ENCODE assay signal across 13 cellular contexts in the genomic region with DNA sequence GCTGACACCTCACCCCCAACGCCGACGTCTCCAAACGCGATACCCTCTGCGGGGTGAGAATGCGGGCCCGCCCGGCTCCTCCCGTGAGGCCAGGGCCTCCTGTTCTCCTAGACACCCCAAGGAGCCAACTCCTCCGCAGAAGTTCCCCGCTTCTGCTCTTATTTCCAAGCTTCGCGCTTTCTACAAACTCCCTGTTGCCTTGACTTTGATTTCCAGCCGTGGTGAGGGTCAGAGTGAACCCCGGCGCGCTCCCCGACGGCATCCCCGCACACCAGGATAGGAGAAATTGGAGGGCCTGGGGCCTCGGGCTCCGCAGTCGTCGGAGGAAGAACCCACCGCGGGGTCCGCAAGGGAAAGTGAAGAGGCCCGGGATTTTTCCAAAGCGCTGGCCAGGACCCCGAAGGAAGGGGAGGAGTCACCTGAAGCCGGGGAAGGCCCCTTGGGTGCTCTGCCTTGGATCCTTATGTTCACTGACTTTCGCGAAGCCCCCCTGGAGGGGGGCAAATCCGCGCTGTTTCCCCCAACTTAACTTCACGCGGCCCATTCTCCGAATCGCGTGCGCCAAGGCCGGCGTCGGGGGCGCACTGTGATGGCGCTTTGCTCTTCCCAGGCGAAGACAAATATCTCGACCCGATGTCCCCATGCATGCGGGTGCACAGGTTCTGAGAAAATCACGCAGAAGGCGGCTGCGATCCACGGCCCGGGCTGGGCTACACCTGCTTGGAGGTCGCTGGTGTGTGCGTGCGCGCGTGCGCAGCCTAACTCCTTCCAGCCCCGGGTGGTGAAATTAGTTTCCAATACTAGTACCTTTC. TPM values are rescaled to one million over a fixed set of nuclear protein-coding genes. Genes with fewer than 3 reads are reported as not detected.
DNase-seq lines count a peak whose midpoint lies in the region; ATAC-seq and TF ChIP-seq lines count a peak whose summit lies in the region.
"Had no signal": no experiment of that assay in that cellular context is flagged by ENCODE, and none has a peak within 500 bp of the region (broad histone marks: within the 10 kb centered on the region; RNA-seq: fewer than 3 reads in every experiment).

No MANE protein-coding gene starts in this region.

- CTCF ChIA-PET in activated CD8-positive, alpha-beta memory T cell treated with anti-CD3 and anti-CD28 coated beads, Interleukin-2, amount 10 ng/mL, durations not matched to agents 7 days and 5 days (lab: Charles Lee) = no interaction called here

- no peak overlapping the region for H2AFZ ChIP-seq in osteoblast (ENCODE audit: low read length)

- H3K4me1 Mint-ChIP-seq in activated CD8-positive, alpha-beta memory T cell treated with anti-CD3 and anti-CD28 coated beads, Interleukin-2, amount 10 ng/mL, durations not matched to agents 7 days and 5 days = peaks cover 16% of the 10 kb centered on the region
- H3K4me1 Mint-ChIP-seq in brain = peaks cover 64% of the 10 kb centered on the region

- H3K9me3 ChIP-seq in osteoblast (ENCODE audit: low read depth, low read length) = no peaks in the 10 kb centered on the region

- H3K79me2 ChIP-seq in osteoblast (ENCODE audit: insufficient read depth, low read length) = no peaks in the 10 kb centered on the region

- H3K4me3 ChIP-seq in osteoblast (ENCODE audit: insufficient read depth, low read length) = no peak overlapping the region

- TF ChIP-seq CTCF in brain (conservative IDR thresholded peaks at IDR 0.05) (no peak), osteoblast (IDR thresholded peaks at IDR 0.05; ENCODE audit: extremely low read depth, low read depth, low read length) (no peak)

- no peaks in the 10 kb centered on the region for H3K36me3 ChIP-seq in osteoblast (ENCODE audit: insufficient read depth, low read length)
- H3K36me3 ChIP-seq: BE2C had no signal

- no peaks in the 10 kb centered on the region for H3K4me1 ChIP-seq in osteoblast (ENCODE audit: insufficient read depth, low read length)

- H4K20me1 ChIP-seq in osteoblast (ENCODE audit: insufficient read depth, low read length) = no peaks in the 10 kb centered on the region

- H3K4me2 ChIP-seq in osteoblast (ENCODE audit: insufficient read depth, low read length) = no peak overlapping the region

- DNase-seq in activated CD8-positive, alpha-beta memory T cell treated with anti-CD3 and anti-CD28 coated beads, Interleukin-2, amount 50 U/mL, for 48 hours = peak; percentile 67
- no peak for DNase-seq in activated CD8-positive, alpha-beta memory T cell treated with anti-CD3 and anti-CD28 coated beads, Interleukin-2, amount 10 ng/mL, durations not matched to agents 7 days and 5 days
- DNase-seq in NCI-H1092 (lab: John Stamatoyannopoulos, UW) (peak; percentile 49), osteoblast (ENCODE audit: insufficient read length, low spot score, missing footprints) (peak; percentile 81), GM19238 (ENCODE audit: insufficient read length, low spot score) (no peak)
- DNase-seq: activated CD4-positive, alpha-beta T cell treated with anti-CD3 and anti-CD28 coated beads for 4 hours; BE2C; NCI-H1048; right cardiac atrium had no signal

- peaks cover 78% of the 10 kb centered on the region for H3K27me3 Mint-ChIP-seq in activated CD8-positive, alpha-beta memory T cell treated with anti-CD3 and anti-CD28 coated beads, Interleukin-2, amount 10 ng/mL, durations not matched to agents 7 days and 5 days
- H3K27me3 Mint-ChIP-seq in brain = peaks cover 59% of the 10 kb centered on the region

- peaks cover 81% of the 10 kb centered on the region for H3K27me3 ChIP-seq in osteoblast (ENCODE audit: insufficient read depth, low read length)

- no peak for ATAC-seq in activated CD8-positive, alpha-beta memory T cell treated with anti-CD3 and anti-CD28 coated beads, Interleukin-2, amount 10 ng/mL, durations not matched to agents 7 days and 5 days
- ATAC-seq in HG03045 (IDR thresholded peaks at IDR 0.05; ENCODE audit: unreplicated experiment) (no peak), HG03196 (IDR thresholded peaks at IDR 0.05; ENCODE audit: unreplicated experiment) (no peak)
- ATAC-seq: right cardiac atrium had no signal

- H3K27ac Mint-ChIP-seq in activated CD8-positive, alpha-beta memory T cell treated with anti-CD3 and anti-CD28 coated beads, Interleukin-2, amount 10 ng/mL, durations not matched to agents 7 days and 5 days = no peak overlapping the region
- H3K27ac Mint-ChIP-seq in brain = peak overlapping the region in 3 of 5 experiments; percentile 1 to 90 (median 86)

- H3K4me3 Mint-ChIP-seq in activated CD8-positive, alpha-beta memory T cell treated with anti-CD3 and anti-CD28 coated beads, Interleukin-2, amount 10 ng/mL, durations not matched to agents 7 days and 5 days = no peak overlapping the region
- peak overlapping the region; percentile 63 to 96 (median 70) for H3K4me3 Mint-ChIP-seq in brain

- H3K9me3 Mint-ChIP-seq in activated CD8-positive, alpha-beta memory T cell treated with anti-CD3 and anti-CD28 coated beads, Interleukin-2, amount 10 ng/mL, durations not matched to agents 7 days and 5 days (ENCODE audit: low read depth) = no peaks in the 10 kb centered on the region
- peaks cover 0 to 8% (median 0%) of the 10 kb centered on the region in 5 experiments for H3K9me3 Mint-ChIP-seq in brain

- no peak overlapping the region for H3K27ac ChIP-seq in osteoblast (ENCODE audit: low read depth, low read length)

- H3K36me3 Mint-ChIP-seq in activated CD8-positive, alpha-beta memory T cell treated with anti-CD3 and anti-CD28 coated beads, Interleukin-2, amount 10 ng/mL, durations not matched to agents 7 days and 5 days = no peaks in the 10 kb centered on the region
- H3K36me3 Mint-ChIP-seq in brain = peaks cover 2% of the 10 kb centered on the region

RNA-seq across cellular contexts. Expression of a gene that starts 3.0 kb away (rescaled TPM):
- under 1 TPM in 1 of 2 experiments, not detected in 1; 0.12 TPM for total RNA-seq in activated CD8-positive, alpha-beta memory T cell treated with anti-CD3 and anti-CD28 coated beads, Interleukin-2, amount 10 ng/mL, durations not matched to agents 7 days and 5 days
- polyA plus RNA-seq in brain (ENCODE audit: insufficient read depth, low read depth, low replicate concordance) = 321 TPM
- total RNA-seq in osteoblast = not detected in 2 replicates
- total RNA-seq: kidney epithelial cell, right cardiac atrium had no signal
- polyA plus RNA-seq: right cardiac atrium had no signal

Comparison
In these comparisons a context has a peak if more than half of its experiments do, and no peak if none do; other contexts are left out.
1. DNase-seq: peak in activated CD8-positive, alpha-beta memory T cell treated with anti-CD3 and anti-CD28 coated beads, Interleukin-2, amount 50 U/mL, for 48 hours (single experiment), NCI-H1092 (single experiment) and osteoblast (single experiment); none in activated CD8-positive, alpha-beta memory T cell treated with anti-CD3 and anti-CD28 coated beads, Interleukin-2, amount 10 ng/mL, durations not matched to agents 7 days and 5 days (single experiment) and GM19238 (single experiment).